Comparison of ENCODE assay signal across 8 cellular contexts in the genomic region with DNA sequence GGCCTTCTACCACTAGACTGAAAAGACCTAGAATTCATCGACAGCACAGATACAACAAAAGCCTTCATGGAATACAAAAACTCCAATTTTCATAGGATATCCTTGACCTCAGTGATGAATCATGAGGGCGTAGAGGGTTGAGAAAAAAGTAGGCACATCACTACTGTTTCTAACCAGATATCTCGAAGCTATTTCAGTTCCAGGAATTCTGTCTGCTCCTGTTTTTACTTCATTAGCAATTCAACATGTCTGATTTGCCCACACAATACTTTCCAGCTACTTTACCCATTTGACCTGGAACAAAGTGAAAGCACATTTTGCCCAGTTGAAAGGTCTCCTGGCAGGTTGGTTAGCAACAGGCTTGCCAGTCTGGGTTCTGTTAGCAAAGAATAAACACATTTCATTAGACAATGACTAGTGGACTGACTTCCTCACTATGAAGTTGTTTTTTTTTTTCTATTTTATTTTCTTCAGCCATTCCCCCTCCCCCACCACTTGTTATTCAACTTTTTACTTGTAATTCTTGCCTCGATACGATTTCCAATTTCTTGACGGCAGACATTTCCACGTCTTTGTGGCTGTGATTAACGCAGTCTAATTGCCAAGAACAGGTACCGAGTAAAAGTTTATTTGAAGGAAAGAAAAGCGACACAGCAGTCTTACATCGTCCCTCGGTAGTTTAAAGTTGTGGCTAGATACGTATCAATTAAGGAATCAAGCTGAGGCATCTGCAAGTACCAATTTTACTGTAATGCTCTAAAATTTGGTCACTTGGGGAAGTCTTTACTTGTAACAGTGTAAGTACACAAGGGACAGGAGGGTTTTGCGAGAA. TPM values are rescaled to one million over a fixed set of nuclear protein-coding genes. Genes with fewer than 3 reads are reported as not detected.
DNase-seq lines count a peak whose midpoint lies in the region; ATAC-seq and TF ChIP-seq lines count a peak whose summit lies in the region.

No MANE protein-coding gene starts in this region.

- H3K27me3 ChIP-seq in BLaER1 = no peaks in the 10 kb centered on the region
- H3K27me3 ChIP-seq in WERI-Rb-1 (ENCODE audit: insufficient read depth, low read depth, severe bottlenecking) = no peaks in the 10 kb centered on the region

- H3K27ac ChIP-seq in BLaER1 (peak overlapping the region; percentile 92), HEK293 (ENCODE audit: extremely low read depth, low read depth, low read length) (peak overlapping the region; percentile 93), WERI-Rb-1 (peak overlapping the region; percentile 91)

- no peaks in the 10 kb centered on the region for H3K9me3 ChIP-seq in BLaER1
- H3K9me3 ChIP-seq in HEK293 (ENCODE audit: control insufficient read depth, insufficient read depth, low read depth, low read length) = no peaks in the 10 kb centered on the region
- no peaks in the 10 kb centered on the region for H3K9me3 ChIP-seq in WERI-Rb-1 (ENCODE audit: severe bottlenecking)

- CTCF ChIA-PET in HEK293 (lab: Yijun Ruan, JAX) (interaction anchor here (0.6 to 0.7 kb wide), 2 partner anchors 8 to 81 kb away, joined by 3 read pairs; no protein-coding TSS in a partner anchor), GM10248 (lab: Yijun Ruan, JAX) (interaction anchor here (1.0 to 1.2 kb wide), 3 partner anchors 11 to 252 kb away, joined by 3 to 4 read pairs (median 3); no protein-coding TSS in a partner anchor)

- H3K27me3 Mint-ChIP-seq in progenitor cell of endocrine pancreas = peaks cover 10% of the 10 kb centered on the region

- peak overlapping the region; percentile 100 for H3K27ac Mint-ChIP-seq in progenitor cell of endocrine pancreas

- peaks cover 26% of the 10 kb centered on the region for H4K20me1 ChIP-seq in BLaER1

- TF ChIP-seq CTCF in HEK293 (tag by site-specific recombination; IDR thresholded peaks at IDR 0.05) = no peak
- no peak for TF ChIP-seq CTCF in WERI-Rb-1 (IDR thresholded peaks at IDR 0.05; ENCODE audit: low read depth, low read length)
- TF ChIP-seq CTCF in fibroblast of villous mesenchyme (IDR thresholded peaks at IDR 0.05; ENCODE audit: insufficient read depth, low read depth, low read length) = no peak
- TF ChIP-seq CTCF in progenitor cell of endocrine pancreas (IDR thresholded peaks at IDR 0.05; ENCODE audit: unreplicated experiment) = no peak
- no peak for TF ChIP-seq CTCF in GM10248 (IDR thresholded peaks at IDR 0.05; ENCODE audit: control extremely low read depth, extremely low read depth, low read depth, missing control alignments)

- peak overlapping the region; percentile 90 for H3K9ac ChIP-seq in BLaER1

- peak overlapping the region; percentile 78 for H3K4me3 ChIP-seq in BLaER1
- peak overlapping the region; percentile 82 for H3K4me3 ChIP-seq in HEK293 (ENCODE audit: low read depth, low read length)
- peak overlapping the region; percentile 83 for H3K4me3 ChIP-seq in WERI-Rb-1 (ENCODE audit: low read depth, low read length)
- peak overlapping the region; percentile 81 for H3K4me3 ChIP-seq in fibroblast of villous mesenchyme (ENCODE audit: low read depth, low read length)

- no peak for ATAC-seq in GM19023 (IDR thresholded peaks at IDR 0.05; ENCODE audit: unreplicated experiment)

- H3K4me1 ChIP-seq in BLaER1 = peaks cover 38% of the 10 kb centered on the region
- peaks cover 12% of the 10 kb centered on the region for H3K4me1 ChIP-seq in HEK293 (ENCODE audit: control insufficient read depth, insufficient read depth, low read length)

- peak overlapping the region; percentile 93 for H3K4me3 Mint-ChIP-seq in progenitor cell of endocrine pancreas (ENCODE audit: low read depth)

- POLR2A ChIA-PET in HEK293 (lab: Yijun Ruan, JAX) (interaction anchor here (0.7 to 1.9 kb wide), 12 partner anchors 11 to 791 kb away, joined by 3 to 9 read pairs (median 4); partner anchors contain the start of genes CEP170 and SDCCAG8), GM10248 (lab: Yijun Ruan, JAX) (interaction anchor here (1.1 kb wide), 1 partner anchor 21 kb away, joined by 4 read pairs; no protein-coding TSS in a partner anchor)

- H3K4me1 Mint-ChIP-seq in progenitor cell of endocrine pancreas (ENCODE audit: low read depth) = peaks cover 26% of the 10 kb centered on the region

- H3K4me2 ChIP-seq in BLaER1 = peak overlapping the region; percentile 93

- DNase-seq in WERI-Rb-1 (no peak), fibroblast of villous mesenchyme (ENCODE audit: low read depth) (peak; percentile 13), progenitor cell of endocrine pancreas (ENCODE audit: low spot score, unreplicated experiment) (no peak), NCI-H1930 (lab: John Stamatoyannopoulos, UW) (no peak), GM10248 (ENCODE audit: extremely low spot score) (no peak)

- no peaks in the 10 kb centered on the region for H3K9me3 Mint-ChIP-seq in progenitor cell of endocrine pancreas (ENCODE audit: low read depth)

- H3K36me3 ChIP-seq in BLaER1 (no peaks in the 10 kb centered on the region), HEK293 (ENCODE audit: control insufficient read depth in 2 of 2, insufficient read depth in 1 of 2, low read length in 2 of 2) (no peaks in the 10 kb centered on the region), WERI-Rb-1 (peaks cover 10% of the 10 kb centered on the region)

- no peaks in the 10 kb centered on the region for H3K36me3 Mint-ChIP-seq in progenitor cell of endocrine pancreas (ENCODE audit: insufficient read depth)

TF ChIP-seq in HEK293, 187 proteins besides CTCF, POLR2A, EP300 and RAD21 (continues in another document):
- TF ChIP-seq ZNF366 (tag by site-specific recombination; conservative IDR thresholded peaks at IDR 0.05) (0 out of 2 replicates have a peak, but pooled peaks have one; percentile 8), WT1 (tag by site-specific recombination; IDR thresholded peaks at IDR 0.05) (no peak), ZNF350 (tag by site-specific recombination; IDR thresholded peaks at IDR 0.05) (no peak), ZNF548 (tag by site-specific recombination; IDR thresholded peaks at IDR 0.05) (no peak), ZNF610 (tag by site-specific recombination; IDR thresholded peaks at IDR 0.05; ENCODE audit: borderline replicate concordance) (no peak), ZNF394 (tag by site-specific recombination; IDR thresholded peaks at IDR 0.05; ENCODE audit: borderline replicate concordance) (0 out of 2 replicates have a peak, but pooled peaks have one; percentile 10), PRDM10 (tag by site-specific recombination; IDR thresholded peaks at IDR 0.05) (no peak), SETDB1 (IDR thresholded peaks at IDR 0.05; ENCODE audit: insufficient read length, low read length) (no peak), TCF7L2 (IDR thresholded peaks at IDR 0.05; ENCODE audit: borderline replicate concordance, low read depth, low read length) (no peak)
- TF ChIP-seq, protein P1, sequence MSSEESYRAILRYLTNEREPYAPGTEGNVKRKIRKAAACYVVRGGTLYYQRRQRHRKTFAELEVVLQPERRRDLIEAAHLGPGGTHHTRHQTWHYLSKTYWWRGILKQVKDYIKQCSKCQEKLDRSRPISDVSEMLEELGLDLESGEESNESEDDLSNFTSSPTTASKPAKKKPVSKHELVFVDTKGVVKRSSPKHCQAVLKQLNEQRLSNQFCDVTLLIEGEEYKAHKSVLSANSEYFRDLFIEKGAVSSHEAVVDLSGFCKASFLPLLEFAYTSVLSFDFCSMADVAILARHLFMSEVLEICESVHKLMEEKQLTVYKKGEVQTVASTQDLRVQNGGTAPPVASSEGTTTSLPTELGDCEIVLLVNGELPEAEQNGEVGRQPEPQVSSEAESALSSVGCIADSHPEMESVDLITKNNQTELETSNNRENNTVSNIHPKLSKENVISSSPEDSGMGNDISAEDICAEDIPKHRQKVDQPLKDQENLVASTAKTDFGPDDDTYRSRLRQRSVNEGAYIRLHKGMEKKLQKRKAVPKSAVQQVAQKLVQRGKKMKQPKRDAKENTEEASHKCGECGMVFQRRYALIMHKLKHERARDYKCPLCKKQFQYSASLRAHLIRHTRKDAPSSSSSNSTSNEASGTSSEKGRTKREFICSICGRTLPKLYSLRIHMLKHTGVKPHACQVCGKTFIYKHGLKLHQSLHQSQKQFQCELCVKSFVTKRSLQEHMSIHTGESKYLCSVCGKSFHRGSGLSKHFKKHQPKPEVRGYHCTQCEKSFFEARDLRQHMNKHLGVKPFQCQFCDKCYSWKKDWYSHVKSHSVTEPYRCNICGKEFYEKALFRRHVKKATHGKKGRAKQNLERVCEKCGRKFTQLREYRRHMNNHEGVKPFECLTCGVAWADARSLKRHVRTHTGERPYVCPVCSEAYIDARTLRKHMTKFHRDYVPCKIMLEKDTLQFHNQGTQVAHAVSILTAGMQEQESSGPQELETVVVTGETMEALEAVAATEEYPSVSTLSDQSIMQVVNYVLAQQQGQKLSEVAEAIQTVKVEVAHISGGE (tag by site-specific recombination; conservative IDR thresholded peaks at IDR 0.05; ENCODE audit: low read depth) = peak; percentile 86; the same call in 1 of the 2 replicates

RNA-seq across cellular contexts. Expression of gene ZBTB18, which starts 4.0 kb away (rescaled TPM):
- total RNA-seq in fibroblast of villous mesenchyme = 9.3 and 12.1 TPM in 2 replicates
- 28.8 and 32.3 TPM in 2 replicates for total RNA-seq in progenitor cell of endocrine pancreas
